10 cellular contexts compared by ENCODE assay signal in the genomic region with DNA sequence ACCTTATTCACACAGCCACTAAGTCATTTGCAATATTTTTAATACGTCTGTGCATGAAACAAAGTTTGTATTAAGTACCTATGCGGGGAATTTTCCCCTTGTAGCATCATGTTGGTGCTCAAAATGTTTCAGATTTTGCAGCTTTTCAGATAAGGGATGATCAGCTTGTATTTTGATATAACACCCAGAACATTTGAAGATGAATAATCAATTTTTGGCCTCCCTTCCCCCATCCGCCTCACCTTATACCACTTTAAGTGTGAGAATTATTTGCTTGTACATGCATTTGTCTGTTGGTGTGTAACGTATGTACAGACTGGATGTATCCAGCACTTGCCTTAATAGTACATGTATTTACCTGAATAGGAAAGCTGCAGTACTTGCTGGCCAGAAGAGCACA. TPM values are rescaled to one million over a fixed set of nuclear protein-coding genes. Genes with fewer than 3 reads are reported as not detected.
A peak's percentile ranks its signal among the peaks of the same experiment; 100 is the strongest.
DNase-seq lines count a peak whose midpoint lies in the region; ATAC-seq and TF ChIP-seq lines count a peak whose summit lies in the region.
"Had no signal": no experiment of that assay in that cellular context is flagged by ENCODE, and none has a peak within 500 bp of the region (broad histone marks: within the 10 kb centered on the region; RNA-seq: fewer than 3 reads in every experiment).

No MANE protein-coding gene starts in this region.

- H3K36me3 Mint-ChIP-seq in CD4-positive, alpha-beta T cell (ENCODE audit: low read depth) = peaks cover 9% of the 10 kb centered on the region
- H3K36me3 Mint-ChIP-seq in osteocyte (ENCODE audit: unreplicated experiment) (peaks cover 9% of the 10 kb centered on the region), nephron progenitor cell (ENCODE audit: low read depth) (peaks cover 3% of the 10 kb centered on the region)

- no peaks in the 10 kb centered on the region for H3K4me1 ChIP-seq in colonic mucosa

- H3K27me3 ChIP-seq in CD4-positive, alpha-beta T cell (ENCODE audit: control insufficient read depth, insufficient read depth, low read length) = no peaks in the 10 kb centered on the region
- no peaks in the 10 kb centered on the region for H3K27me3 ChIP-seq in colonic mucosa
- H3K27me3 ChIP-seq: adrenal gland had no signal

- DNase-seq in CD4-positive, alpha-beta T cell = no peak
- DNase-seq in LNCaP clone FGC (ENCODE audit: low read depth) (no peak), colonic mucosa (no peak), osteocyte (ENCODE audit: extremely low spot score, unreplicated experiment) (no peak), nephron progenitor cell (no peak), posterior cingulate gyrus (no peak)
- DNase-seq: adrenal gland; stimulated activated CD4-positive, alpha-beta T cell treated with anti-CD3 and anti-CD28 coated beads, Interleukin-4, amount 100 ng/mL, for 24 hours had no signal

- ATAC-seq in CD4-positive, alpha-beta T cell (ENCODE audit: poor library complexity) = no peak
- ATAC-seq in HG02763 (IDR thresholded peaks at IDR 0.05; ENCODE audit: unreplicated experiment) = no peak
- no peak for ATAC-seq in GM18517 (IDR thresholded peaks at IDR 0.05; ENCODE audit: unreplicated experiment)

- peak overlapping the region in 1 of 2 donors; percentile 30 for H3K9ac ChIP-seq in colonic mucosa (ENCODE audit: low read depth in 2 of 2, low read length in 2 of 2)

- POLR2A ChIA-PET in CD4-positive, alpha-beta T cell (lab: Charles Lee) = interaction anchor here (0.6 to 3.3 kb wide), 3 partner anchors 194 to 306 kb away, joined by 3 to 33 read pairs (median 13); partner anchors contain the start of genes AK3 and RCL1

- H3K36me3 ChIP-seq in colonic mucosa = no peaks in the 10 kb centered on the region
- H3K36me3 ChIP-seq: adrenal gland had no signal

- no peaks in the 10 kb centered on the region for H3K9me3 Mint-ChIP-seq in CD4-positive, alpha-beta T cell
- H3K9me3 Mint-ChIP-seq in osteocyte (ENCODE audit: unreplicated experiment) (peaks cover under 1% of the 10 kb centered on the region), nephron progenitor cell (no peaks in the 10 kb centered on the region)

- no peaks in the 10 kb centered on the region for H3K27me3 Mint-ChIP-seq in CD4-positive, alpha-beta T cell
- H3K27me3 Mint-ChIP-seq in osteocyte (ENCODE audit: unreplicated experiment) = no peaks in the 10 kb centered on the region
- H3K27me3 Mint-ChIP-seq in nephron progenitor cell (ENCODE audit: low read depth, poor library complexity) = peaks cover 1% of the 10 kb centered on the region

- H3K4me1 Mint-ChIP-seq in CD4-positive, alpha-beta T cell (ENCODE audit: low read depth) = peaks cover 36% of the 10 kb centered on the region
- H3K4me1 Mint-ChIP-seq in osteocyte (ENCODE audit: unreplicated experiment) (peaks cover 33% of the 10 kb centered on the region), nephron progenitor cell (peaks cover 22% of the 10 kb centered on the region)

- H3K4me3 ChIP-seq in LNCaP clone FGC (ENCODE audit: low read depth, low read length) = peak overlapping the region; percentile 64
- H3K4me3 ChIP-seq in colonic mucosa = peak overlapping the region; percentile 68

- CTCF ChIA-PET in CD4-positive, alpha-beta T cell (lab: Charles Lee) = interaction anchor here (0.8 to 2.0 kb wide), 3 partner anchors 221 to 382 kb away, joined by 3 to 8 read pairs (median 3); no protein-coding TSS in a partner anchor

- no peak for TF ChIP-seq CTCF in CD4-positive, alpha-beta T cell (IDR thresholded peaks at IDR 0.05)
- TF ChIP-seq CTCF in LNCaP clone FGC (IDR thresholded peaks at IDR 0.05; ENCODE audit: control insufficient read depth, extremely low read depth, insufficient read depth) = no peak
- TF ChIP-seq CTCF in colonic mucosa (IDR thresholded peaks at IDR 0.05) = no peak
- TF ChIP-seq CTCF in osteocyte (IDR thresholded peaks at IDR 0.05) = no peak
- no peak for TF ChIP-seq CTCF in nephron progenitor cell (IDR thresholded peaks at IDR 0.05)

- no peak overlapping the region for H3K27ac ChIP-seq in CD4-positive, alpha-beta T cell (ENCODE audit: low read depth, low read length)
- peak overlapping the region; percentile 99 for H3K27ac ChIP-seq in colonic mucosa

- H3K27ac Mint-ChIP-seq in CD4-positive, alpha-beta T cell = no peak overlapping the region
- H3K27ac Mint-ChIP-seq in osteocyte (ENCODE audit: unreplicated experiment) = peak overlapping the region; percentile 87
- no peak overlapping the region for H3K27ac Mint-ChIP-seq in nephron progenitor cell

- intact Hi-C loops in CD4-positive, alpha-beta T cell (cut with DNase I, micrococcal nuclease) = loop anchor here (2.0 to 10.0 kb wide), 9 partner anchors 196 to 1472 kb away; partner anchors contain the start of genes AK3 (in 1 of the 2) and PLGRKT (in 1 of the 2)
- intact Hi-C loops in colonic mucosa (cut with DNase I) (loop anchor here (5.0 to 10.0 kb wide), 5 partner anchors 139 to 438 kb away; partner anchors contain the start of genes CDC37L1 and RCL1), posterior cingulate gyrus (cut with DNase I) (loop anchor here (10.0 kb wide), 3 partner anchors 52 to 448 kb away; partner anchors contain the start of genes CDC37L1 and PLGRKT)

- H3K9me3 ChIP-seq in CD4-positive, alpha-beta T cell (ENCODE audit: control insufficient read depth, low read length) = no peaks in the 10 kb centered on the region
- H3K9me3 ChIP-seq in colonic mucosa = no peaks in the 10 kb centered on the region
- H3K9me3 ChIP-seq: adrenal gland had no signal

- peak overlapping the region; percentile 93 for H3K4me3 Mint-ChIP-seq in CD4-positive, alpha-beta T cell
- peak overlapping the region; percentile 88 for H3K4me3 Mint-ChIP-seq in osteocyte (ENCODE audit: unreplicated experiment)
- no peak overlapping the region for H3K4me3 Mint-ChIP-seq in nephron progenitor cell

RNA-seq across cellular contexts. Expression of gene JAK2, which starts 1.7 kb away (rescaled TPM):
- 1 to 10 TPM; 7.2 to 7.5 TPM for total RNA-seq in CD4-positive, alpha-beta T cell
- total RNA-seq in colonic mucosa = 10 to 100 TPM in 1 of 2 donors, 1 to 10 TPM in 1; 7.0 to 14.8 TPM
- 23.3 and 24.6 TPM in 2 replicates for total RNA-seq in osteocyte
